In genomic region chr3:53495091-53495517, GRCh38 we compare ENCODE assay signal across 8 cellular contexts. TPM values are rescaled to one million over a fixed set of nuclear protein-coding genes. Genes with fewer than 3 reads are reported as not detected.
DNase-seq lines count a peak whose midpoint lies in the region; ATAC-seq and TF ChIP-seq lines count a peak whose summit lies in the region.

No MANE protein-coding gene starts in this region.

- no peaks in the 10 kb centered on the region for H3K4me1 ChIP-seq in CD8-positive, alpha-beta memory T cell (ENCODE audit: insufficient read depth, low read length)
- peaks cover 0 to 46% (median 12%) of the 10 kb centered on the region in 4 donors for H3K4me1 ChIP-seq in Peyer's patch

- CTCF ChIA-PET in CD8-positive, alpha-beta memory T cell (lab: Charles Lee) = no interaction called here

- TF ChIP-seq CTCF in Peyer's patch (IDR thresholded peaks at IDR 0.05) (no peak), fibroblast of mammary gland (conservative IDR thresholded peaks at IDR 0.05; ENCODE audit: control insufficient read depth, insufficient read depth, low read depth, low read length) (no peak), progenitor cell of endocrine pancreas (IDR thresholded peaks at IDR 0.05; ENCODE audit: unreplicated experiment) (no peak)

- H3K27ac Mint-ChIP-seq in CD8-positive, alpha-beta memory T cell = no peak overlapping the region
- no peak overlapping the region for H3K27ac Mint-ChIP-seq in progenitor cell of endocrine pancreas

- H3K4me1 Mint-ChIP-seq in CD8-positive, alpha-beta memory T cell = peaks cover 8 to 17% (median 11%) of the 10 kb centered on the region in 3 donors
- H3K4me1 Mint-ChIP-seq in progenitor cell of endocrine pancreas (ENCODE audit: low read depth) = peaks cover 23% of the 10 kb centered on the region

- TF ChIP-seq POLR2A in Peyer's patch (IDR thresholded peaks at IDR 0.05) = no peak

- no peaks in the 10 kb centered on the region for H3K36me3 ChIP-seq in CD8-positive, alpha-beta memory T cell (ENCODE audit: insufficient read depth, low read length)
- H3K36me3 ChIP-seq in Peyer's patch = no peaks in the 10 kb centered on the region

- peak overlapping the region in 5 of 7 donors; percentile 7 to 49 (median 19) for H3K4me3 Mint-ChIP-seq in CD8-positive, alpha-beta memory T cell
- H3K4me3 Mint-ChIP-seq in progenitor cell of endocrine pancreas (ENCODE audit: low read depth) = peak overlapping the region; percentile 68

- H3K27me3 ChIP-seq in CD8-positive, alpha-beta memory T cell (ENCODE audit: insufficient read depth, low read length, poor library complexity, severe bottlenecking) = peaks cover 9% of the 10 kb centered on the region
- H3K27me3 ChIP-seq in Peyer's patch = peaks cover 0 to 3% of the 10 kb centered on the region in 2 donors

- no peak for DNase-seq in CD8-positive, alpha-beta memory T cell
- no peak for DNase-seq in Peyer's patch
- DNase-seq in fibroblast of mammary gland (ENCODE audit: low read depth) = no peak
- no peak for DNase-seq in progenitor cell of endocrine pancreas (ENCODE audit: low spot score, unreplicated experiment)
- DNase-seq in activated effector memory CD4-positive, alpha-beta T cell treated with anti-CD3 and anti-CD28 coated beads, Interleukin-2, amount 50 U/mL, for 16 hours = no peak
- DNase-seq in pons (ENCODE audit: low spot score) = no peak
- no peak for DNase-seq in superior temporal gyrus (ENCODE audit: extremely low spot score)

- H3K9me3 Mint-ChIP-seq in CD8-positive, alpha-beta memory T cell = no peaks in the 10 kb centered on the region
- no peaks in the 10 kb centered on the region for H3K9me3 Mint-ChIP-seq in progenitor cell of endocrine pancreas (ENCODE audit: low read depth)

- H3K9me3 ChIP-seq in CD8-positive, alpha-beta memory T cell (ENCODE audit: low read length) = no peaks in the 10 kb centered on the region
- no peaks in the 10 kb centered on the region for H3K9me3 ChIP-seq in Peyer's patch

- no peaks in the 10 kb centered on the region for H3K36me3 Mint-ChIP-seq in CD8-positive, alpha-beta memory T cell
- H3K36me3 Mint-ChIP-seq in progenitor cell of endocrine pancreas (ENCODE audit: insufficient read depth) = no peaks in the 10 kb centered on the region

- POLR2A ChIA-PET in CD8-positive, alpha-beta memory T cell (lab: Charles Lee) = no interaction called here

- ATAC-seq in HG02938 (IDR thresholded peaks at IDR 0.05; ENCODE audit: unreplicated experiment) = no peak

- H3K27ac ChIP-seq in CD8-positive, alpha-beta memory T cell (ENCODE audit: low read depth, low read length) = no peak overlapping the region
- no peak overlapping the region for H3K27ac ChIP-seq in Peyer's patch

- no peak overlapping the region for H3K4me3 ChIP-seq in CD8-positive, alpha-beta memory T cell (ENCODE audit: low read length)
- H3K4me3 ChIP-seq in Peyer's patch (peak overlapping the region; percentile 18 to 74 (median 39)), fibroblast of mammary gland (ENCODE audit: control insufficient read depth, low read depth, low read length) (peak overlapping the region; percentile 2)

- peaks cover 42 to 72% of the 10 kb centered on the region in 2 donors for H3K27me3 Mint-ChIP-seq in CD8-positive, alpha-beta memory T cell
- H3K27me3 Mint-ChIP-seq in progenitor cell of endocrine pancreas = peaks cover 45% of the 10 kb centered on the region

RNA-seq across cellular contexts. Expression of gene CACNA1D, which starts 0.7 kb away (rescaled TPM):
- total RNA-seq in CD8-positive, alpha-beta memory T cell = under 1 TPM; 0.26 to 0.78 TPM
- polyA plus RNA-seq in CD8-positive, alpha-beta memory T cell = 0.02 TPM
- total RNA-seq in Peyer's patch (100 to 1,000 TPM in 3 of 4 donors, 10 to 100 TPM in 1; 74.6 to 194 (median 105) TPM), progenitor cell of endocrine pancreas (6.3 and 8.1 TPM in 2 replicates)
